In genomic region chr6:165002358-165002757, GRCh38 we compare ENCODE assay signal across 7 cellular contexts.
"Had no signal": no experiment of that assay in that cellular context is flagged by ENCODE, and none has a peak within 500 bp of the region (broad histone marks: within the 10 kb centered on the region; RNA-seq: fewer than 3 reads in every experiment).

No MANE protein-coding gene starts in this region.

- H3K4me3 ChIP-seq: GM23248, HAP-1 had no signal

- H3K36me3 ChIP-seq: HAP-1 had no signal

- DNase-seq: GM23248, GOT3, HFFc6, KG1 had no signal

- H3K9ac ChIP-seq: GM23248 had no signal

- H3K27ac ChIP-seq: GM23248, HL-60 had no signal

- H3K9me3 ChIP-seq: HAP-1 had no signal

- H3K4me1 ChIP-seq: HAP-1 had no signal

- FAIRE-seq: HepG2 had no signal
